Comparison of ENCODE assay signal across 23 cellular contexts in genomic region chr5:53453898-53454837, GRCh38. TPM values are rescaled to one million over a fixed set of nuclear protein-coding genes. Genes with fewer than 3 reads are reported as not detected.
DNase-seq lines count a peak whose midpoint lies in the region; ATAC-seq, FAIRE-seq and TF ChIP-seq lines count a peak whose summit lies in the region.
"Had no signal": no experiment of that assay in that cellular context is flagged by ENCODE, and none has a peak within 500 bp of the region (broad histone marks: within the 10 kb centered on the region; RNA-seq: fewer than 3 reads in every experiment).

No MANE protein-coding gene starts in this region.

- H3K9ac ChIP-seq in mesendoderm (ENCODE audit: low read length): no peak overlapping the region
- H3K9ac ChIP-seq: BLaER1 treated with 17β-estradiol and CSF1 and Interleukin-3, amounts not matched to agents 10 nM and 100 nM had no signal

- no peak overlapping the region for H3K4me3 Mint-ChIP-seq in activated T-cell treated with anti-CD3 and anti-CD28 coated beads, Interleukin-2, amount 50 U/mL, for 4 hours
- H3K4me3 Mint-ChIP-seq: CD8-positive, alpha-beta T cell had no signal

- H2BK120ac ChIP-seq in mesendoderm (ENCODE audit: low read depth, low read length): no peak overlapping the region

- no peak overlapping the region for H3K4me3 ChIP-seq in bronchial epithelial cell (ENCODE audit: low read depth, low read length)
- no peak overlapping the region for H3K4me3 ChIP-seq in mesendoderm (ENCODE audit: low read length)
- H3K4me3 ChIP-seq: BLaER1 treated with 17β-estradiol and CSF1 and Interleukin-3, amounts not matched to agents 10 nM and 100 nM; MG63; SJCRH30 had no signal

- no peaks in the 10 kb centered on the region for H3K36me3 Mint-ChIP-seq in activated T-cell treated with anti-CD3 and anti-CD28 coated beads, Interleukin-2, amount 50 U/mL, for 4 hours (ENCODE audit: insufficient read depth)
- H3K36me3 Mint-ChIP-seq: CD8-positive, alpha-beta T cell had no signal

- H3K27ac ChIP-seq in mesendoderm (ENCODE audit: low read depth, low read length): no peak overlapping the region
- H3K27ac ChIP-seq: 22Rv1; BLaER1 treated with 17β-estradiol and CSF1 and Interleukin-3, amounts not matched to agents 10 nM and 100 nM; SJCRH30 had no signal

- H3K79me2 ChIP-seq in mesendoderm (ENCODE audit: control insufficient read depth, insufficient read depth, low read length): no peaks in the 10 kb centered on the region

- ATAC-seq in activated T-cell treated with anti-CD3 and anti-CD28 coated beads, Interleukin-2, amount 50 U/mL, for 4 hours: no peak
- ATAC-seq: CD8-positive, alpha-beta T cell had no signal

- no CpG with 5 or more reads among the region's 1 CpG for WGBS in mesendoderm (ENCODE audit: extremely low coverage, insufficient coverage, low lambda C conversion rate)

- H3K56ac ChIP-seq in mesendoderm (ENCODE audit: low read length): peak overlapping the region; percentile 4

- no peaks in the 10 kb centered on the region for H3K9me3 Mint-ChIP-seq in activated T-cell treated with anti-CD3 and anti-CD28 coated beads, Interleukin-2, amount 50 U/mL, for 4 hours
- H3K9me3 Mint-ChIP-seq: CD8-positive, alpha-beta T cell had no signal

- no peak overlapping the region for H2AK5ac ChIP-seq in mesendoderm (ENCODE audit: low read length)

- H3K18ac ChIP-seq in mesendoderm (ENCODE audit: low read length): no peak overlapping the region

- peak; percentile 43 for FAIRE-seq in bronchial epithelial cell (lab: Jason Lieb, UNC)
- FAIRE-seq: H54, RCC 7860 had no signal

- H3K36me3 ChIP-seq in bronchial epithelial cell (ENCODE audit: control insufficient read depth, insufficient read depth, low read length): no peaks in the 10 kb centered on the region
- H3K36me3 ChIP-seq in mesendoderm (ENCODE audit: control insufficient read depth, insufficient read depth, low read length): no peaks in the 10 kb centered on the region
- H3K36me3 ChIP-seq: BLaER1 treated with 17β-estradiol and CSF1 and Interleukin-3, amounts not matched to agents 10 nM and 100 nM; MG63; SJCRH30 had no signal

- H2BK5ac ChIP-seq in mesendoderm (ENCODE audit: low read length): no peak overlapping the region

- H3K23ac ChIP-seq in mesendoderm (ENCODE audit: low read length): no peak overlapping the region

- peaks cover 8% of the 10 kb centered on the region for H3K27me3 Mint-ChIP-seq in activated T-cell treated with anti-CD3 and anti-CD28 coated beads, Interleukin-2, amount 50 U/mL, for 4 hours (ENCODE audit: low read depth)

- H3K4me1 Mint-ChIP-seq in activated T-cell treated with anti-CD3 and anti-CD28 coated beads, Interleukin-2, amount 50 U/mL, for 4 hours (ENCODE audit: low read depth): no peaks in the 10 kb centered on the region

- no peak overlapping the region for H3K4ac ChIP-seq in mesendoderm (ENCODE audit: low read depth, low read length)

- H4K8ac ChIP-seq in mesendoderm (ENCODE audit: low read depth, low read length): no peak overlapping the region

- no peak overlapping the region for H4K5ac ChIP-seq in mesendoderm (ENCODE audit: low read length)

- H3K4me1 ChIP-seq in mesendoderm (ENCODE audit: control insufficient read depth, low read depth, low read length): peaks cover 9% of the 10 kb centered on the region
- H3K4me1 ChIP-seq: BLaER1 treated with 17β-estradiol and CSF1 and Interleukin-3, amounts not matched to agents 10 nM and 100 nM had no signal

- H3K79me1 ChIP-seq in mesendoderm (ENCODE audit: low read length): no peaks in the 10 kb centered on the region

- no peaks in the 10 kb centered on the region for H3K27me3 ChIP-seq in bronchial epithelial cell (ENCODE audit: control insufficient read depth, insufficient read depth, low read length)
- H3K27me3 ChIP-seq in mesendoderm (ENCODE audit: insufficient read depth, low read length, poor library complexity): no peaks in the 10 kb centered on the region
- H3K27me3 ChIP-seq: BLaER1 treated with 17β-estradiol and CSF1 and Interleukin-3, amounts not matched to agents 10 nM and 100 nM; MG63; SJCRH30 had no signal

- H2BK15ac ChIP-seq in mesendoderm (replicated peaks; ENCODE audit: low read depth): no peak overlapping the region

- DNase-seq in DMS53 (lab: John Stamatoyannopoulos, UW): peak; percentile 6
- no peak for DNase-seq in DMS53 treated with DMSO at 0.1 percent for 48 hours (lab: John Stamatoyannopoulos, UW; ENCODE audit: unreplicated experiment)
- DNase-seq in NCI-H2081 treated with DMSO at 0.1 percent for 48 hours (lab: John Stamatoyannopoulos, UW): peak; percentile 1
- no peak for DNase-seq in bronchial epithelial cell (ENCODE audit: low read depth)
- peak; percentile 51 for DNase-seq in mesendoderm
- DNase-seq in ureter (ENCODE audit: low spot score): no peak
- no peak for DNase-seq in activated T-cell treated with anti-CD3 and anti-CD28 coated beads, Interleukin-2, amount 50 U/mL, for 4 hours
- DNase-seq in stimulated activated naive CD4-positive, alpha-beta T cell (lab: John Stamatoyannopoulos, UW): no peak
- DNase-seq: Calu3; CD8-positive, alpha-beta T cell; DMS79; Kasumi-1; MG63; NCI-H1417 treated with DMSO at 0.1 percent for 48 hours; NCI-H1930; NCI-H2171 treated with DMSO at 0.1 percent for 48 hours; NCI-H526; OCI-M1; SJCRH30 had no signal

- TF ChIP-seq CTCF in bronchial epithelial cell (IDR thresholded peaks at IDR 0.05; ENCODE audit: insufficient read depth, low read length, severe bottlenecking): no peak

- no peak overlapping the region for H3K4me2 ChIP-seq in mesendoderm (ENCODE audit: low read length)
- H3K4me2 ChIP-seq: BLaER1 treated with 17β-estradiol and CSF1 and Interleukin-3, amounts not matched to agents 10 nM and 100 nM had no signal

RNA-seq across cellular contexts. Expression of gene FST, which starts 26.3 kb away (rescaled TPM):
- total RNA-seq in bronchial epithelial cell (12.8 and 85.0 TPM in 2 replicates), ureter (6.6 TPM)
- polyA plus RNA-seq in mesendoderm (2013, experiment 1 of 2): 89.5 TPM
- 99.0 TPM for polyA plus RNA-seq in mesendoderm (2013, experiment 2 of 2)
- 1 to 10 TPM; 1.6 to 3.9 (median 3.5) TPM for total RNA-seq in activated T-cell treated with anti-CD3 and anti-CD28 coated beads, Interleukin-2, amount 50 U/mL, for 4 hours
- total RNA-seq: CD8-positive, alpha-beta T cell had no signal

Comparison
In these comparisons a context has a peak if more than half of its experiments do, and no peak if none do; other contexts are left out.
1. DNase-seq: peak in DMS53 (single experiment), NCI-H2081 treated with DMSO at 0.1 percent for 48 hours (single experiment) and mesendoderm (single experiment); none in DMS53 treated with DMSO at 0.1 percent for 48 hours (single experiment), bronchial epithelial cell (single experiment), ureter (single experiment), activated T-cell treated with anti-CD3 and anti-CD28 coated beads, Interleukin-2, amount 50 U/mL, for 4 hours (single experiment) and stimulated activated naive CD4-positive, alpha-beta T cell (0 of 6).